19 cellular contexts compared by ENCODE assay signal in the genomic region with DNA sequence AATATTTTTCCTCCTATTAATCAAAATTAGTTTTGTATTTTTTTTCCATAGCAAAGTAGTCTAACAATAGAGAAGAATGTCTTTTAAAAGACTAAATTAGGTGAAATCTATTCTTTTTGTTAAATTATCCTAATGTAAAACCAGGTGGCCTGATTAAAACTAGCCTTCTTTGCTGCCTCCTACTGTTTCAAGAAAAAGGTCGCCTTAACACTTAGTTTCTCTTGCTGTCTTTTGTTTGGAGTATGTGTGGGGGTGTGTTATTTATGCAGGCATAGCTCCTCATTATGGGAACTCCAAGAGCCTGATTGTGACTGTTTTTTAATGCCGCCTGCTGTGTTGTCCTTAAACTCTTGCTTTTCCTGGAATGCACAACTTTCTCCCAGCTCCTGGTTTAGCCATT.
DNase-seq lines count a peak whose midpoint lies in the region; ATAC-seq and TF ChIP-seq lines count a peak whose summit lies in the region.
"Had no signal": no experiment of that assay in that cellular context is flagged by ENCODE, and none has a peak within 500 bp of the region (broad histone marks: within the 10 kb centered on the region; RNA-seq: fewer than 3 reads in every experiment).

No MANE protein-coding gene starts in this region.

- H3K27ac ChIP-seq in C4-2B, result no peak overlapping the region
- H3K27ac ChIP-seq in endodermal cell (ENCODE audit: low read depth, low read length), result no peak overlapping the region
- no peak overlapping the region for H3K27ac ChIP-seq in mesendoderm (ENCODE audit: low read depth, low read length)
- H3K27ac ChIP-seq in uterus, result no peak overlapping the region
- no peak overlapping the region for H3K27ac ChIP-seq in thyroid gland
- H3K27ac ChIP-seq: dorsolateral prefrontal cortex, skin epidermis, upper lobe of right lung had no signal

- no peaks in the 10 kb centered on the region for H3K79me1 ChIP-seq in mesendoderm (ENCODE audit: low read length)

- no peak overlapping the region for H2BK5ac ChIP-seq in mesendoderm (ENCODE audit: low read length)

- H3K36me3 ChIP-seq in endodermal cell (ENCODE audit: control insufficient read depth, insufficient read depth, low read length), result no peaks in the 10 kb centered on the region
- H3K36me3 ChIP-seq in mesendoderm (ENCODE audit: control insufficient read depth, insufficient read depth, low read length), result no peaks in the 10 kb centered on the region
- no peaks in the 10 kb centered on the region for H3K36me3 ChIP-seq in uterus
- H3K36me3 ChIP-seq in thyroid gland, result no peaks in the 10 kb centered on the region
- H3K36me3 ChIP-seq: upper lobe of right lung had no signal

- H3K23ac ChIP-seq in mesendoderm (ENCODE audit: low read length), result no peak overlapping the region

- peaks cover 2% of the 10 kb centered on the region for H3K27me3 Mint-ChIP-seq in endodermal cell (ENCODE audit: insufficient read depth)
- H3K27me3 Mint-ChIP-seq: IgD-negative memory B cell; stimulated activated naive B cell treated with anti-CD40 and anti-IgM and Interleukin-4, amounts not matched to agents 10 μg/mL and 1 μg/mL and 100 μg/mL, for 72 hours had no signal

- intact Hi-C loops in uterus (cut with DNase I; ENCODE audit: low total_unique reads) (no loop called here), thyroid gland (cut with DNase I) (no loop called here)

- H2AK5ac ChIP-seq in mesendoderm (ENCODE audit: low read length), result no peak overlapping the region

- H4K5ac ChIP-seq in mesendoderm (ENCODE audit: low read length), result no peak overlapping the region

- TF ChIP-seq CTCF in C4-2B (conservative IDR thresholded peaks at IDR 0.05) (peak; percentile 37), LNCaP clone FGC (IDR thresholded peaks at IDR 0.05; ENCODE audit: control insufficient read depth, extremely low read depth, insufficient read depth) (peak; percentile 36), endodermal cell (conservative IDR thresholded peaks at IDR 0.05) (peak; percentile 67), uterus (IDR thresholded peaks at IDR 0.05) (peak in 1 of 4 experiments; percentile 3), thyroid gland (IDR thresholded peaks at IDR 0.05) (no peak)

- WGBS in endodermal cell (ENCODE audit: insufficient coverage in 1 of 2, insufficient read length in 1 of 2), 2 experiments, result 0 to 28% methylated on average over 1 to 2 of the region's 2 CpGs
- no CpG with 5 or more reads among the region's 2 CpGs for WGBS in mesendoderm (ENCODE audit: extremely low coverage, insufficient coverage, low lambda C conversion rate)
- 86 to 93% methylated on average over 2 of the region's 2 CpGs for WGBS in thyroid gland, 2 donors

- no peaks in the 10 kb centered on the region for H3K36me3 Mint-ChIP-seq in endodermal cell (ENCODE audit: low read depth)
- H3K36me3 Mint-ChIP-seq: IgD-negative memory B cell; mesothelial cell of epicardium; stimulated activated naive B cell treated with anti-CD40 and anti-IgM and Interleukin-4, amounts not matched to agents 10 μg/mL and 1 μg/mL and 100 μg/mL, for 72 hours had no signal

- H3K79me2 ChIP-seq in mesendoderm (ENCODE audit: control insufficient read depth, insufficient read depth, low read length), result no peaks in the 10 kb centered on the region

- no peak overlapping the region for H3K56ac ChIP-seq in mesendoderm (ENCODE audit: low read length)

- H3K18ac ChIP-seq in mesendoderm (ENCODE audit: low read length), result no peak overlapping the region

- H3K4me1 ChIP-seq in endodermal cell (ENCODE audit: control insufficient read depth, insufficient read depth, low read length) (no peaks in the 10 kb centered on the region), mesendoderm (ENCODE audit: control insufficient read depth, low read depth, low read length) (no peaks in the 10 kb centered on the region), uterus (no peaks in the 10 kb centered on the region), thyroid gland (no peaks in the 10 kb centered on the region)
- H3K4me1 ChIP-seq: upper lobe of right lung had no signal

- no peak overlapping the region for H4K8ac ChIP-seq in mesendoderm (ENCODE audit: low read depth, low read length)

- TF ChIP-seq POLR2A in uterus (IDR thresholded peaks at IDR 0.05), result no peak
- TF ChIP-seq POLR2A in thyroid gland (IDR thresholded peaks at IDR 0.05), result no peak

- ATAC-seq in HG03196 (IDR thresholded peaks at IDR 0.05; ENCODE audit: unreplicated experiment), result no peak
- ATAC-seq: stimulated activated naive B cell treated with anti-CD40 and anti-IgM and Interleukin-4, amounts not matched to agents 10 μg/mL and 1 μg/mL and 100 μg/mL, for 72 hours; upper lobe of right lung had no signal

- peaks cover 11% of the 10 kb centered on the region for H3K27me3 ChIP-seq in endodermal cell (ENCODE audit: control insufficient read depth, insufficient read depth, low read length, poor library complexity, severe bottlenecking)
- no peaks in the 10 kb centered on the region for H3K27me3 ChIP-seq in mesendoderm (ENCODE audit: insufficient read depth, low read length, poor library complexity)
- H3K27me3 ChIP-seq in uterus, result no peaks in the 10 kb centered on the region
- no peaks in the 10 kb centered on the region for H3K27me3 ChIP-seq in thyroid gland
- H3K27me3 ChIP-seq: dorsolateral prefrontal cortex, upper lobe of right lung had no signal

- H3K9ac ChIP-seq in endodermal cell (ENCODE audit: extremely low read depth, low read length, poor library complexity, severe bottlenecking), result no peak overlapping the region
- no peak overlapping the region for H3K9ac ChIP-seq in mesendoderm (ENCODE audit: low read length)

- no peak for DNase-seq in LNCaP clone FGC (ENCODE audit: low read depth)
- DNase-seq in endodermal cell, result peak; percentile 53
- DNase-seq in mesendoderm, result peak; percentile 85
- no peak for DNase-seq in uterus
- no peak for DNase-seq in thyroid gland
- DNase-seq in stimulated activated CD4-positive, alpha-beta T cell treated with anti-CD3 and anti-CD28 coated beads, Interleukin-4, amount 100 ng/mL, for 4 hours, result no peak
- DNase-seq: activated CD4-positive, CD25-positive, alpha-beta regulatory T cell treated with anti-CD3 and anti-CD28 coated beads, Interleukin-2, amount 50 U/mL, for 72 hours; Caco-2; dorsolateral prefrontal cortex; NCI-H1092 treated with DMSO at 0.1 percent for 48 hours; nucleus accumbens; stimulated activated naive B cell treated with anti-CD40 and anti-IgM and Interleukin-4, amounts not matched to agents 10 μg/mL and 1 μg/mL and 100 μg/mL, for 72 hours; upper lobe of right lung had no signal

- H3K9me3 ChIP-seq in endodermal cell (ENCODE audit: control insufficient read depth, low read length) (no peaks in the 10 kb centered on the region), uterus (no peaks in the 10 kb centered on the region), thyroid gland (no peaks in the 10 kb centered on the region)
- H3K9me3 ChIP-seq: Caco-2, upper lobe of right lung had no signal

- peaks cover 34% of the 10 kb centered on the region for H3K4me1 Mint-ChIP-seq in endodermal cell
- H3K4me1 Mint-ChIP-seq: IgD-negative memory B cell; stimulated activated naive B cell treated with anti-CD40 and anti-IgM and Interleukin-4, amounts not matched to agents 10 μg/mL and 1 μg/mL and 100 μg/mL, for 72 hours had no signal

- H3K4ac ChIP-seq in mesendoderm (ENCODE audit: low read depth, low read length), result no peak overlapping the region

- no peak overlapping the region for H3K4me3 Mint-ChIP-seq in endodermal cell
- H3K4me3 Mint-ChIP-seq: IgD-negative memory B cell; mesothelial cell of epicardium; stimulated activated naive B cell treated with anti-CD40 and anti-IgM and Interleukin-4, amounts not matched to agents 10 μg/mL and 1 μg/mL and 100 μg/mL, for 72 hours; T-helper 1 cell treated with Interleukin-12 subunit alpha and Interleukin-12 subunit beta and Interleukin-4 antibody, amounts not matched to agents 30 μg/mL and 1 μg/mL, for 36 hours had no signal

- no peak overlapping the region for H2BK120ac ChIP-seq in mesendoderm (ENCODE audit: low read depth, low read length)

- H3K9me3 Mint-ChIP-seq in endodermal cell, result no peaks in the 10 kb centered on the region
- H3K9me3 Mint-ChIP-seq: mesothelial cell of epicardium; stimulated activated naive B cell treated with anti-CD40 and anti-IgM and Interleukin-4, amounts not matched to agents 10 μg/mL and 1 μg/mL and 100 μg/mL, for 72 hours; T-helper 1 cell treated with Interleukin-12 subunit alpha and Interleukin-12 subunit beta and Interleukin-4 antibody, amounts not matched to agents 30 μg/mL and 1 μg/mL, for 36 hours had no signal

- H2BK15ac ChIP-seq in mesendoderm (replicated peaks; ENCODE audit: low read depth), result no peak overlapping the region

- H3K4me3 ChIP-seq in LNCaP clone FGC (ENCODE audit: low read depth, low read length) (no peak overlapping the region), endodermal cell (ENCODE audit: low read length) (no peak overlapping the region), mesendoderm (ENCODE audit: low read length) (no peak overlapping the region), uterus (no peak overlapping the region), thyroid gland (replicated peaks in 1 of 3) (no peak overlapping the region)
- H3K4me3 ChIP-seq: dorsolateral prefrontal cortex, skin epidermis, upper lobe of right lung had no signal

- H3K27ac Mint-ChIP-seq in endodermal cell, result no peak overlapping the region
- H3K27ac Mint-ChIP-seq: IgD-negative memory B cell; mesothelial cell of epicardium; stimulated activated naive B cell treated with anti-CD40 and anti-IgM and Interleukin-4, amounts not matched to agents 10 μg/mL and 1 μg/mL and 100 μg/mL, for 72 hours; T-helper 1 cell treated with Interleukin-12 subunit alpha and Interleukin-12 subunit beta and Interleukin-4 antibody, amounts not matched to agents 30 μg/mL and 1 μg/mL, for 36 hours had no signal

- H3K4me2 ChIP-seq in mesendoderm (ENCODE audit: low read length), result no peak overlapping the region

Comparison
In these comparisons a context has a peak if more than half of its experiments do, and no peak if none do; other contexts are left out.
1. CTCF ChIP-seq: peak in C4-2B (single experiment), LNCaP clone FGC (single experiment) and endodermal cell (single experiment); none in thyroid gland (0 of 6).
2. DNase-seq: peak in endodermal cell (single experiment) and mesendoderm (single experiment); none in LNCaP clone FGC (single experiment), uterus (0 of 2), thyroid gland (0 of 2) and stimulated activated CD4-positive, alpha-beta T cell treated with anti-CD3 and anti-CD28 coated beads, Interleukin-4, amount 100 ng/mL, for 4 hours (0 of 2).